ENCODE assay signal across 8 cellular contexts in the genomic region with DNA sequence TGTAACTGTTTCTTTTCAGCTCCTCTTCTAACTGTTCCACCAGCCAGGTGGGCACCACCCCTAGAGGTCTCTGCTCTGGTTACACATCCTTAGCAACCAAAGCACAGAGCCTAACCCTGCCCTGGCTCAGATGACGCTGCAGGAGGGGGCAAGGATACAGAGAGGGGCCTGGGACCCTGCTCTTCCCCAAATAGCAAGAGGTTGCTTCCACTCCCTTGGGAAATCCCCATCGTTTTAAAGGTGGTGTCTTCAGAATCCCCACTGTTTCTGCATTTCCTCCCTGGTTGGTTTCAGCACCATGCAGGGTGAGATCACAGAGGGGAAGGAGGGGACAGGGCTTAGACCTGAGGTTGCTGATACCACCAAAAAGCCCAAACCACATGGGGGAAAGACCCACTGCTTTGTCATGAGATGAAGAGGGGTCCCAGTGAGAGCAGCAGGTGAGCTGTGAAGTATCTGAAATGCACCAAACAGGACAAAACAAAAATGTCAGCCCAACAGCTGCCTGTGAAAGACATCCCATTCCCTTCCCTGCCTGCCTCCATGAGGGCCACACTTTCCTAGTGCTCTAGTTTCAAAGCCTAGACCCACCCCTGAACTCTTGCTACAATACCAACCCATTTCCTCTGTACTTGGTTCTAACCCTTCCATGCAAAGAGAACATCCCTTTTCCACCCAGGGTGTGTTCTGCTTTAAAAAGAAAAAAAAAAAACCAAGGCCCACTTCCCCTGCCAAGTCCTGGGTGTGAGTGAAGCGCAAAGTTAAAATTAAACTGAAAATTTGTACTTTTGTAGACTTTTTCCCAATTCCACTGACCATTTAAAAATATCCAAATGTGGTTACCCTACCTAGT. TPM values are rescaled to one million over a fixed set of nuclear protein-coding genes. Genes with fewer than 3 reads are reported as not detected.
A peak's percentile ranks its signal among the peaks of the same experiment; 100 is the strongest.
DNase-seq lines count a peak whose midpoint lies in the region; ATAC-seq and TF ChIP-seq lines count a peak whose summit lies in the region.

No MANE protein-coding gene starts in this region.

- TF ChIP-seq CTCF in transverse colon (IDR thresholded peaks at IDR 0.05) (no peak), osteoblast (IDR thresholded peaks at IDR 0.05; ENCODE audit: extremely low read depth, low read depth, low read length) (no peak)

- in situ Hi-C loops in transverse colon (cut with MboI; ENCODE audit: low pct_ligation_motif_present in 1 of 4, low pct_unique_long_range_greater_than_20kb in 1 of 4, low sequenced_read_pairs in 3 of 4), result no loop called here

- no peaks in the 10 kb centered on the region for H3K27me3 Mint-ChIP-seq in central memory CD8-positive, alpha-beta T cell

- no peak for TF ChIP-seq POLR2A in transverse colon (IDR thresholded peaks at IDR 0.05)

- no peaks in the 10 kb centered on the region for H3K9me3 ChIP-seq in transverse colon
- no peaks in the 10 kb centered on the region for H3K9me3 ChIP-seq in osteoblast (ENCODE audit: low read depth, low read length)

- intact Hi-C loops in transverse colon (cut with DNase I; ENCODE audit: low total_unique reads), result no loop called here

- H4K20me1 ChIP-seq in osteoblast (ENCODE audit: insufficient read depth, low read length), result peaks cover 42% of the 10 kb centered on the region

- 57 to 89% methylated on average over 1 to 3 of the region's 3 CpGs for WGBS in transverse colon (ENCODE audit: low coverage in 1 of 2), 2 donors

- peaks cover 10% of the 10 kb centered on the region for H3K36me3 Mint-ChIP-seq in central memory CD8-positive, alpha-beta T cell (ENCODE audit: insufficient read depth)
- peaks cover 77% of the 10 kb centered on the region for H3K36me3 Mint-ChIP-seq in stimulated activated effector memory CD8-positive, alpha-beta T cell treated with anti-CD3 and anti-CD28 coated beads, Interleukin-12 subunit alpha, Interleukin-12 subunit beta, amount 100 ng/mL, for 72 hours

- no peak overlapping the region for H3K4me3 ChIP-seq in transverse colon
- no peak overlapping the region for H3K4me3 ChIP-seq in osteoblast (ENCODE audit: insufficient read depth, low read length)

- H3K27ac Mint-ChIP-seq in central memory CD8-positive, alpha-beta T cell (ENCODE audit: low read depth), result peak overlapping the region; percentile 95
- peak overlapping the region; percentile 94 for H3K27ac Mint-ChIP-seq in stimulated activated effector memory CD8-positive, alpha-beta T cell treated with anti-CD3 and anti-CD28 coated beads, Interleukin-12 subunit alpha, Interleukin-12 subunit beta, amount 100 ng/mL, for 72 hours

- H3K27ac ChIP-seq in transverse colon (peak overlapping the region in 1 of 4 donors; percentile 8), osteoblast (ENCODE audit: low read depth, low read length) (no peak overlapping the region)

- peaks cover 69% of the 10 kb centered on the region for H3K4me1 Mint-ChIP-seq in central memory CD8-positive, alpha-beta T cell
- peaks cover 83% of the 10 kb centered on the region for H3K4me1 Mint-ChIP-seq in stimulated activated effector memory CD8-positive, alpha-beta T cell treated with anti-CD3 and anti-CD28 coated beads, Interleukin-12 subunit alpha, Interleukin-12 subunit beta, amount 100 ng/mL, for 72 hours

- peak in 3 of 5 experiments; percentile 19 to 76 (median 65) for DNase-seq in T-helper 2 cell
- peak; percentile 20 to 50 for DNase-seq in central memory CD8-positive, alpha-beta T cell (ENCODE audit: low spot score in 2 of 2)
- peak; percentile 33 to 81 for DNase-seq in stimulated activated effector memory CD8-positive, alpha-beta T cell treated with anti-CD3 and anti-CD28 coated beads, Interleukin-12 subunit alpha, Interleukin-12 subunit beta, amount 100 ng/mL, for 72 hours (ENCODE audit: low spot score in 2 of 2)
- no peak for DNase-seq in transverse colon
- DNase-seq in osteoblast (ENCODE audit: insufficient read length, low spot score, missing footprints), result no peak
- DNase-seq in NCI-H1694 (lab: John Stamatoyannopoulos, UW), result no peak

- H3K36me3 ChIP-seq in transverse colon (no peaks in the 10 kb centered on the region), osteoblast (ENCODE audit: insufficient read depth, low read length) (peaks cover 7% of the 10 kb centered on the region)

- no peak for TF ChIP-seq EP300 in transverse colon (IDR thresholded peaks at IDR 0.05; ENCODE audit: low read depth)

- peaks cover 76% of the 10 kb centered on the region for H3K79me2 ChIP-seq in osteoblast (ENCODE audit: insufficient read depth, low read length)

- ATAC-seq in GM18520 (IDR thresholded peaks at IDR 0.05; ENCODE audit: unreplicated experiment), result peak; percentile 40
- peak; percentile 68 for ATAC-seq in HG02884 (IDR thresholded peaks at IDR 0.05; ENCODE audit: unreplicated experiment)
- peak; percentile 76 for ATAC-seq in central memory CD8-positive, alpha-beta T cell (replicated peaks; ENCODE audit: extremely low read depth, poor library complexity, severe bottlenecking)
- peak; percentile 89 for ATAC-seq in stimulated activated effector memory CD8-positive, alpha-beta T cell treated with anti-CD3 and anti-CD28 coated beads, Interleukin-12 subunit alpha, Interleukin-12 subunit beta, amount 100 ng/mL, for 72 hours

- H3K9me3 Mint-ChIP-seq in central memory CD8-positive, alpha-beta T cell, result no peaks in the 10 kb centered on the region
- no peaks in the 10 kb centered on the region for H3K9me3 Mint-ChIP-seq in stimulated activated effector memory CD8-positive, alpha-beta T cell treated with anti-CD3 and anti-CD28 coated beads, Interleukin-12 subunit alpha, Interleukin-12 subunit beta, amount 100 ng/mL, for 72 hours

- H3K27me3 ChIP-seq in transverse colon (no peaks in the 10 kb centered on the region), osteoblast (ENCODE audit: insufficient read depth, low read length) (no peaks in the 10 kb centered on the region)

- H3K4me3 Mint-ChIP-seq in central memory CD8-positive, alpha-beta T cell, result peak overlapping the region; percentile 63
- H3K4me3 Mint-ChIP-seq in stimulated activated effector memory CD8-positive, alpha-beta T cell treated with anti-CD3 and anti-CD28 coated beads, Interleukin-12 subunit alpha, Interleukin-12 subunit beta, amount 100 ng/mL, for 72 hours, result peak overlapping the region; percentile 67

- H3K4me1 ChIP-seq in transverse colon, result peaks cover 39 to 98% (median 82%) of the 10 kb centered on the region in 4 donors
- peaks cover 15% of the 10 kb centered on the region for H3K4me1 ChIP-seq in osteoblast (ENCODE audit: insufficient read depth, low read length)

- no peak overlapping the region for H2AFZ ChIP-seq in osteoblast (ENCODE audit: low read length)

- no peak overlapping the region for H3K4me2 ChIP-seq in osteoblast (ENCODE audit: insufficient read depth, low read length)

RNA-seq across cellular contexts. Expression of gene ANP32A, which starts 29.0 kb away (rescaled TPM):
- 10 to 100 TPM; 23.9 to 92.7 (median 69.4) TPM for total RNA-seq in transverse colon
- 27.4 and 29.7 TPM in 2 replicates for total RNA-seq in osteoblast

Comparison
In these comparisons a context has a peak if more than half of its experiments do, and no peak if none do; other contexts are left out.
1. DNase-seq: peak in T-helper 2 cell (3 of 5), central memory CD8-positive, alpha-beta T cell (2 of 2) and stimulated activated effector memory CD8-positive, alpha-beta T cell treated with anti-CD3 and anti-CD28 coated beads, Interleukin-12 subunit alpha, Interleukin-12 subunit beta, amount 100 ng/mL, for 72 hours (2 of 2); none in transverse colon (single experiment), osteoblast (single experiment) and NCI-H1694 (single experiment).
2. Peak in every context shown above with its lines, with median percentiles within 50 percentile points of each other: ATAC-seq.